22 cellular contexts compared by ENCODE assay signal in genomic region chr3:62207197-62207596, GRCh38.
DNase-seq lines count a peak whose midpoint lies in the region; ATAC-seq, FAIRE-seq and TF ChIP-seq lines count a peak whose summit lies in the region.
"Had no signal": no experiment of that assay in that cellular context is flagged by ENCODE, and none has a peak within 500 bp of the region (broad histone marks: within the 10 kb centered on the region; RNA-seq: fewer than 3 reads in every experiment).

No MANE protein-coding gene starts in this region.

- H3K56ac ChIP-seq in mesendoderm (ENCODE audit: low read length), result no peak overlapping the region

- SMC1A ChIA-PET in GM12878 (lab: Charles Lee; ENCODE audit: uncharacterized antibody, unreplicated experiment), result interaction anchor here (0.8 to 2.0 kb wide), 4 partner anchors 9 to 82 kb away, joined by 3 to 7 read pairs (median 4); no protein-coding TSS in a partner anchor

- no peak overlapping the region for H3K18ac ChIP-seq in mesendoderm (ENCODE audit: low read length)

- TF ChIP-seq EP300 in GM12878 (IDR thresholded peaks at IDR 0.05; ENCODE audit: borderline replicate concordance in 1 of 2, control insufficient read depth in 1 of 2, low read depth in 2 of 2, low read length in 2 of 2), result no peak

- no peak overlapping the region for H3K23ac ChIP-seq in mesendoderm (ENCODE audit: low read length)

- no peak overlapping the region for H3K4me3 ChIP-seq in cardiac muscle cell
- no peak overlapping the region for H3K4me3 ChIP-seq in GM12878
- no peak overlapping the region for H3K4me3 ChIP-seq in mesendoderm (ENCODE audit: low read length)
- H3K4me3 ChIP-seq: A549; BLaER1 treated with 17β-estradiol and CSF1 and Interleukin-3, amounts not matched to agents 10 nM and 100 nM had no signal

- no TSS peak for BruUV-seq in GM12878 (replicated peaks; lab: Mats Ljungman, UMichigan)

- H3K27me3 ChIP-seq in cardiac muscle cell, result no peaks in the 10 kb centered on the region
- H3K27me3 ChIP-seq in GM12878 (replicated peaks in 1 of 2; ENCODE audit: control insufficient read depth in 2 of 2, insufficient read depth in 2 of 2, low read length in 1 of 2), result no peaks in the 10 kb centered on the region
- no peaks in the 10 kb centered on the region for H3K27me3 ChIP-seq in mesendoderm (ENCODE audit: insufficient read depth, low read length, poor library complexity)
- H3K27me3 ChIP-seq: BLaER1 treated with 17β-estradiol and CSF1 and Interleukin-3, amounts not matched to agents 10 nM and 100 nM had no signal

- no peak overlapping the region for H2BK5ac ChIP-seq in mesendoderm (ENCODE audit: low read length)

- TF ChIP-seq CTCF in cardiac muscle cell (IDR thresholded peaks at IDR 0.05; ENCODE audit: low read depth, low read length) (no peak), GM12878 (IDR thresholded peaks at IDR 0.05 in 2 of 3, conservative IDR thresholded peaks at IDR 0.05 in 1 of 3; ENCODE audit: control insufficient read depth in 2 of 3, extremely low read depth in 1 of 3, insufficient read depth in 1 of 3, low read depth in 3 of 3, low read length in 3 of 3) (no peak)

- H4K20me1 ChIP-seq in GM12878 (ENCODE audit: control insufficient read depth, insufficient read depth), result no peaks in the 10 kb centered on the region
- H4K20me1 ChIP-seq: BLaER1 treated with 17β-estradiol and CSF1 and Interleukin-3, amounts not matched to agents 10 nM and 100 nM had no signal

- H3K79me2 ChIP-seq in GM12878 (ENCODE audit: control insufficient read depth, insufficient read depth, low read length), result no peaks in the 10 kb centered on the region
- no peaks in the 10 kb centered on the region for H3K79me2 ChIP-seq in mesendoderm (ENCODE audit: control insufficient read depth, insufficient read depth, low read length)

- H3K4me2 ChIP-seq in GM12878 (ENCODE audit: control insufficient read depth, insufficient read depth), result no peak overlapping the region
- H3K4me2 ChIP-seq in mesendoderm (ENCODE audit: low read length), result no peak overlapping the region
- H3K4me2 ChIP-seq: A549; BLaER1 treated with 17β-estradiol and CSF1 and Interleukin-3, amounts not matched to agents 10 nM and 100 nM had no signal

- H3K79me1 ChIP-seq in mesendoderm (ENCODE audit: low read length), result no peaks in the 10 kb centered on the region

- H3K4me1 ChIP-seq in cardiac muscle cell (ENCODE audit: low read depth) (peaks cover 19% of the 10 kb centered on the region), GM12878 (ENCODE audit: control insufficient read depth, insufficient read depth, low read length) (no peaks in the 10 kb centered on the region), mesendoderm (ENCODE audit: control insufficient read depth, low read depth, low read length) (no peaks in the 10 kb centered on the region)
- H3K4me1 ChIP-seq: A549, Caco-2 had no signal

- intact Hi-C loops in left cardiac atrium (cut with DNase I), result loop anchor here in 1 of 2 donors (10.0 kb wide), 1 partner anchor 108 kb away; no protein-coding TSS in a partner anchor
- intact Hi-C loops in GM12878 (cut with micrococcal nuclease; ENCODE audit: unreplicated experiment), result no loop called here

- FAIRE-seq in GM12878 (lab: Jason Lieb, UNC), result no peak
- FAIRE-seq: A549, D721Med, G401.6, GM12892, GM18507, GM19239 had no signal

- no peak overlapping the region for H4K8ac ChIP-seq in mesendoderm (ENCODE audit: low read depth, low read length)

- no peak for TF ChIP-seq RAD21 in GM12878 (IDR thresholded peaks at IDR 0.05; ENCODE audit: insufficient read depth, low read depth, low read length)

- H2AK5ac ChIP-seq in mesendoderm (ENCODE audit: low read length), result no peak overlapping the region

- CTCF ChIA-PET in GM12878 (lab: Yijun Ruan, JAX), result interaction anchor here (0.7 to 1.3 kb wide), 5 partner anchors 19 to 124 kb away, joined by 3 to 4 read pairs (median 3); no protein-coding TSS in a partner anchor

- in situ Hi-C loops in GM12878 (cut with MboI), result loop anchor here (5.0 kb wide), 1 partner anchor 350 kb away; no protein-coding TSS in a partner anchor

- no peak for ATAC-seq in left cardiac atrium
- ATAC-seq in GM12878, result no peak
- ATAC-seq in left lobe of liver, result peak; percentile 69
- ATAC-seq in GM18870 (IDR thresholded peaks at IDR 0.05; ENCODE audit: unreplicated experiment), result no peak
- ATAC-seq: A549; CD8-positive, alpha-beta T cell had no signal

- POLR2A ChIA-PET in GM12878 (lab: Charles Lee), result interaction anchor here (0.6 kb wide), 2 partner anchors 300 to 382 kb away, joined by 4 to 5 read pairs; no protein-coding TSS in a partner anchor

- H4K5ac ChIP-seq in mesendoderm (ENCODE audit: low read length), result no peak overlapping the region

- H3K36me3 ChIP-seq in cardiac muscle cell (no peaks in the 10 kb centered on the region), GM12878 (ENCODE audit: control insufficient read depth in 2 of 2, insufficient read depth in 2 of 2, low read length in 1 of 2) (no peaks in the 10 kb centered on the region), mesendoderm (ENCODE audit: control insufficient read depth, insufficient read depth, low read length) (peaks cover 2% of the 10 kb centered on the region)

- DNase-seq in cardiac muscle cell (ENCODE audit: low read depth in 1 of 2, low spot score in 1 of 2) (no peak), left cardiac atrium (no peak), GM12878 (ENCODE audit: low read depth, low spot score) (no peak), left lobe of liver (ENCODE audit: low spot score) (no peak), mesendoderm (no peak)
- DNase-seq: AML-193; Caco-2; Calu3; CD4-positive, alpha-beta T cell; CD8-positive, alpha-beta T cell; DMS79 treated with DMSO at 0.1 percent for 48 hours; GF-D8 had no signal

- TF ChIP-seq POLR2A in GM12878 (IDR thresholded peaks at IDR 0.05; ENCODE audit: low read depth, low read length), result no peak

- H3K9me3 ChIP-seq in cardiac muscle cell (ENCODE audit: low read depth), result no peaks in the 10 kb centered on the region
- no peaks in the 10 kb centered on the region for H3K9me3 ChIP-seq in GM12878 (replicated peaks; ENCODE audit: control insufficient read depth, insufficient read depth, low read length)
- H3K9me3 ChIP-seq: A549; BLaER1 treated with 17β-estradiol and CSF1 and Interleukin-3, amounts not matched to agents 10 nM and 100 nM; Caco-2 had no signal

- RAD21 ChIA-PET in GM12878 (lab: Charles Lee; ENCODE audit: unreplicated experiment), result no interaction called here

- H2BK15ac ChIP-seq in mesendoderm (replicated peaks; ENCODE audit: low read depth), result no peak overlapping the region

- H3K9ac ChIP-seq in GM12878 (ENCODE audit: control insufficient read depth, insufficient read depth, low read length) (no peak overlapping the region), mesendoderm (ENCODE audit: low read length) (no peak overlapping the region)
- H3K9ac ChIP-seq: BLaER1 treated with 17β-estradiol and CSF1 and Interleukin-3, amounts not matched to agents 10 nM and 100 nM had no signal

- 32% methylated on average over 3 of the region's 3 CpGs for WGBS in GM12878 (ENCODE audit: insufficient coverage, insufficient replicate concordance, low lambda C conversion rate, missing lambda C conversion rate)
- WGBS in mesendoderm (ENCODE audit: extremely low coverage, insufficient coverage, low lambda C conversion rate), result no CpG with 5 or more reads among the region's 3 CpGs

- no peak overlapping the region for H2AFZ ChIP-seq in GM12878 (ENCODE audit: control insufficient read depth, low read depth, low read length)

- no peak overlapping the region for H3K4ac ChIP-seq in mesendoderm (ENCODE audit: low read depth, low read length)

- H2BK120ac ChIP-seq in mesendoderm (ENCODE audit: low read depth, low read length), result no peak overlapping the region

- H3K27ac ChIP-seq in cardiac muscle cell (peak overlapping the region; percentile 65), GM12878 (ENCODE audit: control insufficient read depth, insufficient read depth) (no peak overlapping the region), mesendoderm (ENCODE audit: low read depth, low read length) (no peak overlapping the region)
- H3K27ac ChIP-seq: 22Rv1; A549; BLaER1 treated with 17β-estradiol and CSF1 and Interleukin-3, amounts not matched to agents 10 nM and 100 nM; C4-2B had no signal

TF ChIP-seq in GM12878, 131 proteins besides CTCF, POLR2A, EP300 and RAD21:
- TF ChIP-seq PRDM15 (CRISPR knock-in tag; IDR thresholded peaks at IDR 0.05) (no peak), NFXL1 (IDR thresholded peaks at IDR 0.05; ENCODE audit: borderline replicate concordance) (0 out of 2 replicates have a peak, but pooled peaks have one; percentile 21)
TF ChIP-seq in GM12878: peak in this region for 1.
